Comparison of ENCODE assay signal across 8 cellular contexts in genomic region chr7:55280031-55280454, GRCh38.
DNase-seq lines count a peak whose midpoint lies in the region; ATAC-seq, FAIRE-seq and TF ChIP-seq lines count a peak whose summit lies in the region.

No MANE protein-coding gene starts in this region.

- POLR2A ChIA-PET in MCF 10A (lab: Yijun Ruan, JAX) = interaction anchor here (0.7 to 2.1 kb wide), 2 partner anchors 86 to 100 kb away, joined by 3 to 7 read pairs; partner anchors contain the start of gene LANCL2

- ATAC-seq in GM18508 (IDR thresholded peaks at IDR 0.05; ENCODE audit: insufficient read depth, unreplicated experiment) = peak; percentile 89
- peak; percentile 90 for ATAC-seq in HG02938 (IDR thresholded peaks at IDR 0.05; ENCODE audit: unreplicated experiment)

- H3K36me3 Mint-ChIP-seq in MCF 10A (ENCODE audit: insufficient read depth, unreplicated experiment) = no peaks in the 10 kb centered on the region

- peak; percentile 86 for FAIRE-seq in islet of Langerhans (lab: Jason Lieb, UNC)

- peak; percentile 84 for DNase-seq in AG08395 (ENCODE audit: low spot score)
- DNase-seq in NCI-H2107 (lab: John Stamatoyannopoulos, UW) = peak; percentile 59
- peak; percentile 15 for DNase-seq in UCSD-AML1 (lab: John Stamatoyannopoulos, UW; ENCODE audit: unreplicated experiment)
- peak; percentile 74 for DNase-seq in MCF 10A (ENCODE audit: unreplicated experiment)
- peak; percentile 17 to 57 for DNase-seq in stimulated activated CD4-positive, alpha-beta T cell treated with anti-CD3 and anti-CD28 coated beads, Interleukin-1b, Interleukin-23, amount 100 ng/mL, for 4 hours (ENCODE audit: low read depth in 2 of 2)

- H3K4me3 Mint-ChIP-seq in MCF 10A (ENCODE audit: unreplicated experiment) = no peak overlapping the region

- CTCF ChIA-PET in MCF 10A (lab: Yijun Ruan, JAX) = interaction anchor here (0.6 to 15.8 kb wide), 53 partner anchors 9 to 813 kb away, joined by 3 to 304 read pairs (median 5); partner anchors contain the start of gene PHKG1

- H3K27ac Mint-ChIP-seq in MCF 10A (ENCODE audit: low read depth, unreplicated experiment) = no peak overlapping the region

- H3K9me3 Mint-ChIP-seq in MCF 10A (ENCODE audit: unreplicated experiment) = no peaks in the 10 kb centered on the region

- intact Hi-C loops in MCF 10A (cut with micrococcal nuclease) = loop anchor here (1.0 to 5.0 kb wide), 2 partner anchors 135 to 317 kb away; no protein-coding TSS in a partner anchor

- no peaks in the 10 kb centered on the region for H3K4me1 Mint-ChIP-seq in MCF 10A (ENCODE audit: insufficient read depth, unreplicated experiment)

- BruUV-seq in MCF 10A (replicated peaks; lab: Mats Ljungman, UMichigan) = no TSS peak

- peaks cover 12% of the 10 kb centered on the region for H3K27me3 Mint-ChIP-seq in MCF 10A (ENCODE audit: insufficient read depth, unreplicated experiment)

- peak; percentile 70 for TF ChIP-seq CTCF in MCF 10A (IDR thresholded peaks at IDR 0.05; ENCODE audit: unreplicated experiment)

Comparison
In these comparisons a context has a peak if more than half of its experiments do, and no peak if none do; other contexts are left out.
1. Peak in every context shown above with its lines: DNase-seq and ATAC-seq.
2. DNase-seq: peak in every context shown above with its lines; median percentile 84 in AG08395; 74 in MCF 10A; 59 in NCI-H2107; 37 in stimulated activated CD4-positive, alpha-beta T cell treated with anti-CD3 and anti-CD28 coated beads, Interleukin-1b, Interleukin-23, amount 100 ng/mL, for 4 hours; 15 in UCSD-AML1.